In genomic region chr7:94307399-94308048, GRCh38 we compare ENCODE assay signal across 27 cellular contexts.
"Had no signal": no experiment of that assay in that cellular context is flagged by ENCODE, and none has a peak within 500 bp of the region (broad histone marks: within the 10 kb centered on the region; RNA-seq: fewer than 3 reads in every experiment).

No MANE protein-coding gene starts in this region.

- H3K4me1 Mint-ChIP-seq: activated CD4-positive, alpha-beta T cell treated with anti-CD3 and anti-CD28 coated beads, Interleukin-2, amount 10 ng/mL, durations not matched to agents 7 days and 5 days had no signal

- H3K27ac ChIP-seq: Peyer's patch, RWPE1, SJCRH30, VCaP had no signal

- H3K4me2 ChIP-seq: SK-N-SH had no signal

- H3K36me3 ChIP-seq: MG63, Peyer's patch, SJCRH30 had no signal

- H3K36me3 Mint-ChIP-seq: activated CD4-positive, alpha-beta memory T cell treated with anti-CD3 and anti-CD28 coated beads for 36 hours; activated naive CD8-positive, alpha-beta T cell had no signal

- DNase-seq: activated CD4-positive, alpha-beta memory T cell treated with anti-CD3 and anti-CD28 coated beads for 36 hours; activated CD4-positive, alpha-beta T cell treated with anti-CD3 and anti-CD28 coated beads, Interleukin-2, amount 10 ng/mL, durations not matched to agents 7 days and 5 days; activated CD4-positive, CD25-positive, alpha-beta regulatory T cell; activated CD8-positive, alpha-beta memory T cell treated with anti-CD3 and anti-CD28 coated beads for 24 hours; activated effector memory CD4-positive, alpha-beta T cell treated with anti-CD3 and anti-CD28 coated beads, Interleukin-2, amount 50 U/mL, for 16 hours; activated naive CD4-positive, alpha-beta T cell treated with Interleukin-2 at 50 U/mL for 16 hours; activated T-cell treated with anti-CD3 and anti-CD28 coated beads, Interleukin-2, amount 50 U/mL, for 4 hours; amygdala; MG63; NCI-H1105; NCI-H1436; NCI-H1694 treated with DMSO at 0.1 percent for 48 hours; NCI-H2029 treated with DMSO at 0.1 percent for 48 hours; NCI-H510A treated with DMSO at 0.1 percent for 48 hours; NCI-H69; NK-92 treated with Interleukin-12 subunit alpha and Interleukin-12 subunit beta, amount 100 ng/mL, for 24 hours; OCI-M1; Peyer's patch; Right ventricle myocardium superior; SJCRH30; SK-N-SH; T-helper 1 cell had no signal

- FAIRE-seq: astrocyte had no signal

- ATAC-seq: activated T-cell treated with anti-CD3 and anti-CD28 coated beads, Interleukin-2, amount 50 U/mL, for 4 hours had no signal

- H3K4me3 ChIP-seq: MG63, Peyer's patch, SJCRH30 had no signal

- H3K27me3 ChIP-seq: MG63, Peyer's patch, SJCRH30 had no signal

- H3K4me1 ChIP-seq: Peyer's patch had no signal

- H3K27ac Mint-ChIP-seq: activated CD4-positive, alpha-beta memory T cell treated with anti-CD3 and anti-CD28 coated beads for 36 hours; activated CD4-positive, alpha-beta T cell treated with anti-CD3 and anti-CD28 coated beads, Interleukin-2, amount 10 ng/mL, durations not matched to agents 7 days and 5 days; activated naive CD8-positive, alpha-beta T cell had no signal

- H3K4me3 Mint-ChIP-seq: activated CD4-positive, alpha-beta memory T cell treated with anti-CD3 and anti-CD28 coated beads for 36 hours; activated CD4-positive, alpha-beta T cell treated with anti-CD3 and anti-CD28 coated beads, Interleukin-2, amount 10 ng/mL, durations not matched to agents 7 days and 5 days; activated naive CD8-positive, alpha-beta T cell; activated T-cell treated with anti-CD3 and anti-CD28 coated beads, Interleukin-2, amount 50 U/mL, for 4 hours; brain had no signal

- H3K9ac ChIP-seq: SK-N-SH had no signal

- H3K27me3 Mint-ChIP-seq: activated CD4-positive, alpha-beta memory T cell treated with anti-CD3 and anti-CD28 coated beads for 36 hours had no signal

- H3K9me3 ChIP-seq: MG63, Peyer's patch, SJCRH30, SK-N-SH had no signal
